1 cellular context compared by ENCODE assay signal in the genomic region with DNA sequence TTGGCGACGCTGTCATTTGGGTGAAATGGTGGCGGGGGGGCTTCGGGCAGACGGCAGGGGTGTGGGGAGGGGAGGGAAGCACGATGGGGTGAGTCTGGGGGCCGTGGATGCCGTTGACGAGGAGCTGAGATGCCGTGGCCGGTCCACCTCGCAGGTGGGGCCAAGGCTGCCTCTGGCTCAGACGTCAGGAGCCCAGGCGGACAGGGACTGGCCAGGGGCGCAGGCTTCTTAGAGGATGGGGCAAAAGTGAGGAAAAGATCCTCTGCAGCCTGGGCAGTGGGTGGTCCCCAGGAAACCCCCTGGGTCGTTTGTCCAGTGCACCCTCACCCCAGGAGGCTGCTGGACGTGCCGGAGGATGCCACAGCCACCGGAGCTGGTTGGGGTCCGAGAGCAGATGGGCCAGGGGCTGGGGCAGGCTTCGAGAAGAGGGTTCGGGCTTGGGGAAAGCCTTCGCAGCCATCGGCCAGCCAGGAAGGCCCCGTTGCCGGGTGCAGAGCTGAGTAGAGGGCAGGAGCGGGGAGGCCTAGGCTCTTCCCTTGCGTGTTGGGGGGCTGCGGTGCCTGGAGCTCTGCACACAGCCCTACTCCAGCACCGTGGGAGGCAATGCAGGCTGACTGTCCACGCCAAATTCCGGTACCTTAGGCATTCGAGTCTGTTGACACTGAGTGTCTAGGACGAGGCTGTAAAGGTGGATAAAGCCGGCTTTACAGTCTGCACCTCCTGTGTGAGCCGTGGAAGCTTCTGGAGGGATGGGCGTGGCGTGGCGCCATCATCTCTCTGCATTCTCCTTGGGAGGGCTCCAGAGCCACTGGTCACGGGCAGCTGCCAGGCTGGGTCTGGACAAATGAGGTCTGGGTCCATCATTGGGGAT.
TF ChIP-seq lines count a peak whose summit lies in the region.

No MANE protein-coding gene starts in this region.

TF ChIP-seq in GM23338, 12 proteins besides CTCF, POLR2A, EP300 and RAD21 (continued from another document):
- TF ChIP-seq, protein P1, sequence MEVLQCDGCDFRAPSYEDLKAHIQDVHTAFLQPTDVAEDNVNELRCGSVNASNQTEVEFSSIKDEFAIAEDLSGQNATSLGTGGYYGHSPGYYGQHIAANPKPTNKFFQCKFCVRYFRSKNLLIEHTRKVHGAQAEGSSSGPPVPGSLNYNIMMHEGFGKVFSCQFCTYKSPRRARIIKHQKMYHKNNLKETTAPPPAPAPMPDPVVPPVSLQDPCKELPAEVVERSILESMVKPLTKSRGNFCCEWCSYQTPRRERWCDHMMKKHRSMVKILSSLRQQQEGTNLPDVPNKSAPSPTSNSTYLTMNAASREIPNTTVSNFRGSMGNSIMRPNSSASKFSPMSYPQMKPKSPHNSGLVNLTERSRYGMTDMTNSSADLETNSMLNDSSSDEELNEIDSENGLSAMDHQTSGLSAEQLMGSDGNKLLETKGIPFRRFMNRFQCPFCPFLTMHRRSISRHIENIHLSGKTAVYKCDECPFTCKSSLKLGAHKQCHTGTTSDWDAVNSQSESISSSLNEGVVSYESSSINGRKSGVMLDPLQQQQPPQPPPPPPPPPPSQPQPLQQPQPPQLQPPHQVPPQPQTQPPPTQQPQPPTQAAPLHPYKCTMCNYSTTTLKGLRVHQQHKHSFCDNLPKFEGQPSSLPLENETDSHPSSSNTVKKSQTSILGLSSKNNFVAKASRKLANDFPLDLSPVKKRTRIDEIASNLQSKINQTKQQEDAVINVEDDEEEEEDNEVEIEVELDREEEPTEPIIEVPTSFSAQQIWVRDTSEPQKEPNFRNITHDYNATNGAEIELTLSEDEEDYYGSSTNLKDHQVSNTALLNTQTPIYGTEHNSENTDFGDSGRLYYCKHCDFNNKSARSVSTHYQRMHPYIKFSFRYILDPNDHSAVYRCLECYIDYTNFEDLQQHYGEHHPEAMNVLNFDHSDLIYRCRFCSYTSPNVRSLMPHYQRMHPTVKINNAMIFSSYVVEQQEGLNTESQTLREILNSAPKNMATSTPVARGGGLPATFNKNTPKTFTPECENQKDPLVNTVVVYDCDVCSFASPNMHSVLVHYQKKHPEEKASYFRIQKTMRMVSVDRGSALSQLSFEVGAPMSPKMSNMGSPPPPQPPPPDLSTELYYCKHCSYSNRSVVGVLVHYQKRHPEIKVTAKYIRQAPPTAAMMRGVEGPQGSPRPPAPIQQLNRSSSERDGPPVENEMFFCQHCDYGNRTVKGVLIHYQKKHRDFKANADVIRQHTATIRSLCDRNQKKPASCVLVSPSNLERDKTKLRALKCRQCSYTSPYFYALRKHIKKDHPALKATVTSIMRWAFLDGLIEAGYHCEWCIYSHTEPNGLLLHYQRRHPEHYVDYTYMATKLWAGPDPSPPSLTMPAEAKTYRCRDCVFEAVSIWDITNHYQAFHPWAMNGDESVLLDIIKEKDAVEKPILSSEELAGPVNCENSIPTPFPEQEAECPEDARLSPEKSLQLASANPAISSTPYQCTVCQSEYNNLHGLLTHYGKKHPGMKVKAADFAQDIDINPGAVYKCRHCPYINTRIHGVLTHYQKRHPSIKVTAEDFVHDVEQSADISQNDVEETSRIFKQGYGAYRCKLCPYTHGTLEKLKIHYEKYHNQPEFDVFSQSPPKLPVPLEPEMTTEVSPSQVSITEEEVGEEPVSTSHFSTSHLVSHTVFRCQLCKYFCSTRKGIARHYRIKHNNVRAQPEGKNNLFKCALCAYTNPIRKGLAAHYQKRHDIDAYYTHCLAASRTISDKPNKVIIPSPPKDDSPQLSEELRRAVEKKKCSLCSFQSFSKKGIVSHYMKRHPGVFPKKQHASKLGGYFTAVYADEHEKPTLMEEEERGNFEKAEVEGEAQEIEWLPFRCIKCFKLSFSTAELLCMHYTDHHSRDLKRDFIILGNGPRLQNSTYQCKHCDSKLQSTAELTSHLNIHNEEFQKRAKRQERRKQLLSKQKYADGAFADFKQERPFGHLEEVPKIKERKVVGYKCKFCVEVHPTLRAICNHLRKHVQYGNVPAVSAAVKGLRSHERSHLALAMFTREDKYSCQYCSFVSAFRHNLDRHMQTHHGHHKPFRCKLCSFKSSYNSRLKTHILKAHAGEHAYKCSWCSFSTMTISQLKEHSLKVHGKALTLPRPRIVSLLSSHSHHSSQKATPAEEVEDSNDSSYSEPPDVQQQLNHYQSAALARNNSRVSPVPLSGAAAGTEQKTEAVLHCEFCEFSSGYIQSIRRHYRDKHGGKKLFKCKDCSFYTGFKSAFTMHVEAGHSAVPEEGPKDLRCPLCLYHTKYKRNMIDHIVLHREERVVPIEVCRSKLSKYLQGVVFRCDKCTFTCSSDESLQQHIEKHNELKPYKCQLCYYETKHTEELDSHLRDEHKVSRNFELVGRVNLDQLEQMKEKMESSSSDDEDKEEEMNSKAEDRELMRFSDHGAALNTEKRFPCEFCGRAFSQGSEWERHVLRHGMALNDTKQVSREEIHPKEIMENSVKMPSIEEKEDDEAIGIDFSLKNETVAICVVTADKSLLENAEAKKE (CRISPR knock-in tag; IDR thresholded peaks at IDR 0.05): no peak
- TF ChIP-seq ZNF114 (CRISPR knock-in tag; IDR thresholded peaks at IDR 0.05): no peak
- TF ChIP-seq STAT1 (IDR thresholded peaks at IDR 0.05; ENCODE audit: unreplicated experiment): no peak
- TF ChIP-seq, protein P2, sequence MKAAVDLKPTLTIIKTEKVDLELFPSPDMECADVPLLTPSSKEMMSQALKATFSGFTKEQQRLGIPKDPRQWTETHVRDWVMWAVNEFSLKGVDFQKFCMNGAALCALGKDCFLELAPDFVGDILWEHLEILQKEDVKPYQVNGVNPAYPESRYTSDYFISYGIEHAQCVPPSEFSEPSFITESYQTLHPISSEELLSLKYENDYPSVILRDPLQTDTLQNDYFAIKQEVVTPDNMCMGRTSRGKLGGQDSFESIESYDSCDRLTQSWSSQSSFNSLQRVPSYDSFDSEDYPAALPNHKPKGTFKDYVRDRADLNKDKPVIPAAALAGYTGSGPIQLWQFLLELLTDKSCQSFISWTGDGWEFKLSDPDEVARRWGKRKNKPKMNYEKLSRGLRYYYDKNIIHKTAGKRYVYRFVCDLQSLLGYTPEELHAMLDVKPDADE (IDR thresholded peaks at IDR 0.05): no peak
- TF ChIP-seq, protein P3, sequence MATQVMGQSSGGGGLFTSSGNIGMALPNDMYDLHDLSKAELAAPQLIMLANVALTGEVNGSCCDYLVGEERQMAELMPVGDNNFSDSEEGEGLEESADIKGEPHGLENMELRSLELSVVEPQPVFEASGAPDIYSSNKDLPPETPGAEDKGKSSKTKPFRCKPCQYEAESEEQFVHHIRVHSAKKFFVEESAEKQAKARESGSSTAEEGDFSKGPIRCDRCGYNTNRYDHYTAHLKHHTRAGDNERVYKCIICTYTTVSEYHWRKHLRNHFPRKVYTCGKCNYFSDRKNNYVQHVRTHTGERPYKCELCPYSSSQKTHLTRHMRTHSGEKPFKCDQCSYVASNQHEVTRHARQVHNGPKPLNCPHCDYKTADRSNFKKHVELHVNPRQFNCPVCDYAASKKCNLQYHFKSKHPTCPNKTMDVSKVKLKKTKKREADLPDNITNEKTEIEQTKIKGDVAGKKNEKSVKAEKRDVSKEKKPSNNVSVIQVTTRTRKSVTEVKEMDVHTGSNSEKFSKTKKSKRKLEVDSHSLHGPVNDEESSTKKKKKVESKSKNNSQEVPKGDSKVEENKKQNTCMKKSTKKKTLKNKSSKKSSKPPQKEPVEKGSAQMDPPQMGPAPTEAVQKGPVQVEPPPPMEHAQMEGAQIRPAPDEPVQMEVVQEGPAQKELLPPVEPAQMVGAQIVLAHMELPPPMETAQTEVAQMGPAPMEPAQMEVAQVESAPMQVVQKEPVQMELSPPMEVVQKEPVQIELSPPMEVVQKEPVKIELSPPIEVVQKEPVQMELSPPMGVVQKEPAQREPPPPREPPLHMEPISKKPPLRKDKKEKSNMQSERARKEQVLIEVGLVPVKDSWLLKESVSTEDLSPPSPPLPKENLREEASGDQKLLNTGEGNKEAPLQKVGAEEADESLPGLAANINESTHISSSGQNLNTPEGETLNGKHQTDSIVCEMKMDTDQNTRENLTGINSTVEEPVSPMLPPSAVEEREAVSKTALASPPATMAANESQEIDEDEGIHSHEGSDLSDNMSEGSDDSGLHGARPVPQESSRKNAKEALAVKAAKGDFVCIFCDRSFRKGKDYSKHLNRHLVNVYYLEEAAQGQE (IDR thresholded peaks at IDR 0.05; ENCODE audit: unreplicated experiment): no peak
- no peak for TF ChIP-seq EZH2 (IDR thresholded peaks at IDR 0.05; ENCODE audit: low read depth, unreplicated experiment)
- TF ChIP-seq POLR2AphosphoS5 (IDR thresholded peaks at IDR 0.05; ENCODE audit: low read depth): no peak
- no peak for TF ChIP-seq NANOG (IDR thresholded peaks at IDR 0.05; ENCODE audit: borderline replicate concordance)
- no peak for TF ChIP-seq EZH2phosphoT487 (IDR thresholded peaks at IDR 0.05; ENCODE audit: unreplicated experiment)
- no peak for TF ChIP-seq ZNF331 (CRISPR knock-in tag; IDR thresholded peaks at IDR 0.05; ENCODE audit: low read depth)
